ENCODE assay signal across 8 cellular contexts in genomic region chr3:196096382-196096953, GRCh38. TPM values are rescaled to one million over a fixed set of nuclear protein-coding genes. Genes with fewer than 3 reads are reported as not detected.
A peak's percentile ranks its signal among the peaks of the same experiment; 100 is the strongest.
DNase-seq lines count a peak whose midpoint lies in the region; ATAC-seq and TF ChIP-seq lines count a peak whose summit lies in the region.

No MANE protein-coding gene starts in this region.

- CTCF ChIA-PET in activated CD8-positive, alpha-beta T cell treated with anti-CD3 and anti-CD28 coated beads, Interleukin-2, amount 10 ng/mL, durations not matched to agents 7 days and 5 days (lab: Charles Lee) = interaction anchor here (1.5 to 1.9 kb wide), 2 partner anchors 23 to 100 kb away, joined by 3 to 6 read pairs; no protein-coding TSS in a partner anchor

- H3K27me3 Mint-ChIP-seq in activated CD8-positive, alpha-beta T cell treated with anti-CD3 and anti-CD28 coated beads, Interleukin-2, amount 10 ng/mL, durations not matched to agents 7 days and 5 days (ENCODE audit: low read depth) = peaks cover 3% of the 10 kb centered on the region

- H3K9me3 ChIP-seq in testis = no peaks in the 10 kb centered on the region

- no peaks in the 10 kb centered on the region for H3K36me3 ChIP-seq in testis (ENCODE audit: low read depth, missing control alignments)

- ATAC-seq in GM19438 (IDR thresholded peaks at IDR 0.05; ENCODE audit: low read depth, unreplicated experiment) (peak; percentile 79), HG03432 (IDR thresholded peaks at IDR 0.05; ENCODE audit: unreplicated experiment) (peak; percentile 91)
- ATAC-seq in activated CD8-positive, alpha-beta T cell treated with anti-CD3 and anti-CD28 coated beads, Interleukin-2, amount 10 ng/mL, durations not matched to agents 7 days and 5 days = no peak

- H3K4me3 ChIP-seq in AG10803 (ENCODE audit: low read length) (no peak overlapping the region), testis (no peak overlapping the region)

- H3K4me1 Mint-ChIP-seq in activated CD8-positive, alpha-beta T cell treated with anti-CD3 and anti-CD28 coated beads, Interleukin-2, amount 10 ng/mL, durations not matched to agents 7 days and 5 days (ENCODE audit: low read depth) = peaks cover 2% of the 10 kb centered on the region

- POLR2A ChIA-PET in activated CD8-positive, alpha-beta T cell treated with anti-CD3 and anti-CD28 coated beads, Interleukin-2, amount 10 ng/mL, durations not matched to agents 7 days and 5 days (lab: Charles Lee) = interaction anchor here (1.1 kb wide), 1 partner anchor 83 kb away, joined by 4 read pairs; no protein-coding TSS in a partner anchor

- no peak overlapping the region for H3K27ac ChIP-seq in testis

- H3K27me3 ChIP-seq in testis = no peaks in the 10 kb centered on the region

- intact Hi-C loops in testis (cut with DNase I; ENCODE audit: low total_unique reads) = no loop called here

- no peaks in the 10 kb centered on the region for H3K9me3 Mint-ChIP-seq in activated CD8-positive, alpha-beta T cell treated with anti-CD3 and anti-CD28 coated beads, Interleukin-2, amount 10 ng/mL, durations not matched to agents 7 days and 5 days (ENCODE audit: insufficient read depth)

- TF ChIP-seq CTCF in AG10803 (conservative IDR thresholded peaks at IDR 0.05; ENCODE audit: low read length) (no peak), testis (IDR thresholded peaks at IDR 0.05) (no peak)

- WGBS in testis, 2 donors = 75 to 77% methylated on average over 9 to 11 of the region's 11 CpGs

- H3K4me3 Mint-ChIP-seq in activated CD8-positive, alpha-beta T cell treated with anti-CD3 and anti-CD28 coated beads, Interleukin-2, amount 10 ng/mL, durations not matched to agents 7 days and 5 days = no peak overlapping the region

- H3K4me1 ChIP-seq in testis = no peaks in the 10 kb centered on the region

- no peak for TF ChIP-seq POLR2A in testis (IDR thresholded peaks at IDR 0.05)

- no peak overlapping the region for H3K27ac Mint-ChIP-seq in activated CD8-positive, alpha-beta T cell treated with anti-CD3 and anti-CD28 coated beads, Interleukin-2, amount 10 ng/mL, durations not matched to agents 7 days and 5 days

- DNase-seq in AG10803 (ENCODE audit: low read depth) (peak; percentile 4), cerebellar cortex (ENCODE audit: low spot score) (peak; percentile 66), renal cortical epithelial cell (ENCODE audit: low read depth) (peak; percentile 20), NCI-H2171 (lab: John Stamatoyannopoulos, UW) (no peak), testis (no peak)
- DNase-seq in activated CD8-positive, alpha-beta T cell treated with anti-CD3 and anti-CD28 coated beads, Interleukin-2, amount 10 ng/mL, durations not matched to agents 7 days and 5 days = no peak

- H3K36me3 Mint-ChIP-seq in activated CD8-positive, alpha-beta T cell treated with anti-CD3 and anti-CD28 coated beads, Interleukin-2, amount 10 ng/mL, durations not matched to agents 7 days and 5 days (ENCODE audit: low read depth) = no peaks in the 10 kb centered on the region

RNA-seq across cellular contexts. Expression of gene TFRC, which starts 14.6 kb away (rescaled TPM):
- 144 and 148 TPM in 2 replicates for total RNA-seq in renal cortical epithelial cell
- total RNA-seq in activated CD8-positive, alpha-beta T cell treated with anti-CD3 and anti-CD28 coated beads, Interleukin-2, amount 10 ng/mL, durations not matched to agents 7 days and 5 days = 100 to 1,000 TPM; 282 to 298 TPM
- 10 to 100 TPM; 72.1 to 77.0 TPM for total RNA-seq in testis
- 38.6 TPM for polyA plus RNA-seq in testis (ENCODE audit: insufficient read depth, low read depth, low replicate concordance)

Comparison
In these comparisons a context has a peak if more than half of its experiments do, and no peak if none do; other contexts are left out.
1. DNase-seq: peak in AG10803 (single experiment), cerebellar cortex (single experiment) and renal cortical epithelial cell (single experiment); none in activated CD8-positive, alpha-beta T cell treated with anti-CD3 and anti-CD28 coated beads, Interleukin-2, amount 10 ng/mL, durations not matched to agents 7 days and 5 days (single experiment), NCI-H2171 (single experiment) and testis (single experiment).